In the genomic region with DNA sequence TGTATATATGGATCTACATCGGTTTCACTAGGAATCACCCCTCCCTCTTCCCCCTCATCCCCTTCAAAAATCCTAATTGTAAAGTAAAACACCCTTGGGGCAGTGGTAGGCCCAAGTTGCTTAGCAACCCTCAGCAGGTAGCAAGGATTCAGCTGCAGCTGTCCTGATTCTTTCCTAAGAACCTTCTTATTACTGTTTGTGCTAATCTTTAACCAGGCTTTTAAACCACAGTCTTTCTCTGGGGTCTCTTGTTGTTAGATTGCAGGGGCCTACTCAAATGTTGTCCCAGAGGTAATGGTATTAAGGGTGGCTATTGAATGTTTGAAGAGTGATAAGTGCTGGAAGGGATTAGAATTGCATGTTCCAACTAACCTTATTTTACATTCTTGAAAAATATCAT, we compare ENCODE assay signal across 13 cellular contexts. TPM values are rescaled to one million over a fixed set of nuclear protein-coding genes. Genes with fewer than 3 reads are reported as not detected.
DNase-seq lines count a peak whose midpoint lies in the region; ATAC-seq and TF ChIP-seq lines count a peak whose summit lies in the region.
"Had no signal": no experiment of that assay in that cellular context is flagged by ENCODE, and none has a peak within 500 bp of the region (broad histone marks: within the 10 kb centered on the region; RNA-seq: fewer than 3 reads in every experiment).

No MANE protein-coding gene starts in this region.

- DNase-seq in DMS53 (lab: John Stamatoyannopoulos, UW): peak; percentile 15
- no peak for DNase-seq in DMS53 treated with DMSO at 0.1 percent for 48 hours (lab: John Stamatoyannopoulos, UW; ENCODE audit: unreplicated experiment)
- peak; percentile 86 for DNase-seq in NCI-H748 treated with DMSO at 0.1 percent for 48 hours (lab: John Stamatoyannopoulos, UW)
- DNase-seq in iPS DF 19.7 (ENCODE audit: low read depth, low spot score): peak; percentile 60
- no peak for DNase-seq in prostate gland (ENCODE audit: low spot score)
- DNase-seq in left colon: no peak
- no peak for DNase-seq in stimulated activated effector memory CD8-positive, alpha-beta T cell treated with anti-CD3 and anti-CD28 coated beads, Interleukin-12 subunit alpha, Interleukin-12 subunit beta, amount 100 ng/mL, for 72 hours (ENCODE audit: low spot score in 2 of 2)
- no peak for DNase-seq in AG20443 (ENCODE audit: low spot score)
- DNase-seq: activated CD4-positive, alpha-beta memory T cell treated with anti-CD3 and anti-CD28 coated beads, Interleukin-2, amount 10 ng/mL, durations not matched to agents 7 days and 5 days; left lung; NCI-H2029 treated with DMSO at 0.1 percent for 48 hours had no signal

- no peak overlapping the region for H3K27ac Mint-ChIP-seq in stimulated activated effector memory CD8-positive, alpha-beta T cell treated with anti-CD3 and anti-CD28 coated beads, Interleukin-12 subunit alpha, Interleukin-12 subunit beta, amount 100 ng/mL, for 72 hours
- H3K27ac Mint-ChIP-seq: activated CD4-positive, alpha-beta memory T cell treated with anti-CD3 and anti-CD28 coated beads, Interleukin-2, amount 10 ng/mL, durations not matched to agents 7 days and 5 days had no signal

- no peak for TF ChIP-seq POLR2A in prostate gland (IDR thresholded peaks at IDR 0.05)

- no peaks in the 10 kb centered on the region for H3K4me1 Mint-ChIP-seq in stimulated activated effector memory CD8-positive, alpha-beta T cell treated with anti-CD3 and anti-CD28 coated beads, Interleukin-12 subunit alpha, Interleukin-12 subunit beta, amount 100 ng/mL, for 72 hours
- H3K4me1 Mint-ChIP-seq: activated CD4-positive, alpha-beta memory T cell treated with anti-CD3 and anti-CD28 coated beads, Interleukin-2, amount 10 ng/mL, durations not matched to agents 7 days and 5 days had no signal

- no peaks in the 10 kb centered on the region for H3K4me1 ChIP-seq in prostate gland (replicated peaks)
- H3K4me1 ChIP-seq: left lung had no signal

- no peak for ATAC-seq in left colon
- ATAC-seq in stimulated activated effector memory CD8-positive, alpha-beta T cell treated with anti-CD3 and anti-CD28 coated beads, Interleukin-12 subunit alpha, Interleukin-12 subunit beta, amount 100 ng/mL, for 72 hours: no peak
- ATAC-seq: left lung had no signal

- no peaks in the 10 kb centered on the region for H3K36me3 Mint-ChIP-seq in stimulated activated effector memory CD8-positive, alpha-beta T cell treated with anti-CD3 and anti-CD28 coated beads, Interleukin-12 subunit alpha, Interleukin-12 subunit beta, amount 100 ng/mL, for 72 hours

- WGBS in prostate gland: 9% methylated on average over 1 of the region's 1 CpG

- intact Hi-C loops in prostate gland (cut with DNase I): no loop called here
- intact Hi-C loops in left colon (cut with DNase I, micrococcal nuclease): no loop called here

- H3K9me3 ChIP-seq in prostate gland: no peaks in the 10 kb centered on the region
- H3K9me3 ChIP-seq: left lung had no signal

- no peak overlapping the region for H3K27ac ChIP-seq in prostate gland
- H3K27ac ChIP-seq: HL-60, left lung had no signal

- no peak overlapping the region for H3K4me3 Mint-ChIP-seq in stimulated activated effector memory CD8-positive, alpha-beta T cell treated with anti-CD3 and anti-CD28 coated beads, Interleukin-12 subunit alpha, Interleukin-12 subunit beta, amount 100 ng/mL, for 72 hours
- H3K4me3 Mint-ChIP-seq: activated CD4-positive, alpha-beta memory T cell treated with anti-CD3 and anti-CD28 coated beads, Interleukin-2, amount 10 ng/mL, durations not matched to agents 7 days and 5 days had no signal

- H3K36me3 ChIP-seq in prostate gland: no peaks in the 10 kb centered on the region
- H3K36me3 ChIP-seq: left lung had no signal

- H3K4me3 ChIP-seq in prostate gland: no peak overlapping the region
- H3K4me3 ChIP-seq: left lung had no signal

- H3K9me3 Mint-ChIP-seq in stimulated activated effector memory CD8-positive, alpha-beta T cell treated with anti-CD3 and anti-CD28 coated beads, Interleukin-12 subunit alpha, Interleukin-12 subunit beta, amount 100 ng/mL, for 72 hours: peaks cover 8% of the 10 kb centered on the region

- TF ChIP-seq CTCF in prostate gland (IDR thresholded peaks at IDR 0.05): no peak

- no peaks in the 10 kb centered on the region for H3K27me3 ChIP-seq in prostate gland (replicated peaks; ENCODE audit: insufficient read depth)
- H3K27me3 ChIP-seq: left lung had no signal

RNA-seq across cellular contexts. Expression of gene PRL, which starts 46.4 kb away (rescaled TPM):
- total RNA-seq in prostate gland (not detected), left colon (not detected)
- total RNA-seq: A172; activated CD4-positive, alpha-beta memory T cell treated with anti-CD3 and anti-CD28 coated beads, Interleukin-2, amount 10 ng/mL, durations not matched to agents 7 days and 5 days had no signal

Comparison
In these comparisons a context has a peak if more than half of its experiments do, and no peak if none do; other contexts are left out.
1. DNase-seq: peak in DMS53 (single experiment), NCI-H748 treated with DMSO at 0.1 percent for 48 hours (single experiment) and iPS DF 19.7 (single experiment); none in DMS53 treated with DMSO at 0.1 percent for 48 hours (single experiment), prostate gland (single experiment), left colon (0 of 2), stimulated activated effector memory CD8-positive, alpha-beta T cell treated with anti-CD3 and anti-CD28 coated beads, Interleukin-12 subunit alpha, Interleukin-12 subunit beta, amount 100 ng/mL, for 72 hours (0 of 2) and AG20443 (single experiment).